ENCODE assay signal across 8 cellular contexts in genomic region chr15:66703540-66703941, GRCh38. TPM values are rescaled to one million over a fixed set of nuclear protein-coding genes. Genes with fewer than 3 reads are reported as not detected.
DNase-seq lines count a peak whose midpoint lies in the region; ATAC-seq and TF ChIP-seq lines count a peak whose summit lies in the region.

No MANE protein-coding gene starts in this region.

- H3K4me3 ChIP-seq in fibroblast of pulmonary artery (replicated peaks; ENCODE audit: low read depth, low read length), result peak overlapping the region; percentile 90
- H3K4me3 ChIP-seq in prostate gland, result peak overlapping the region; percentile 55 to 60

- POLR2A ChIA-PET in activated CD4-positive, alpha-beta T cell treated with anti-CD3 and anti-CD28 coated beads for 36 hours (lab: Charles Lee), result no interaction called here

- H3K9me3 Mint-ChIP-seq in activated CD4-positive, alpha-beta T cell treated with anti-CD3 and anti-CD28 coated beads for 36 hours (ENCODE audit: low read depth), result no peaks in the 10 kb centered on the region
- no peaks in the 10 kb centered on the region for H3K9me3 Mint-ChIP-seq in activated T-helper 17 cell treated with anti-CD3 and anti-CD28 coated beads, Interleukin-2, amount 50 U/mL, for 72 hours

- H3K9me3 ChIP-seq in prostate gland, result no peaks in the 10 kb centered on the region

- no peaks in the 10 kb centered on the region for H3K36me3 ChIP-seq in prostate gland

- CTCF ChIA-PET in activated CD4-positive, alpha-beta T cell treated with anti-CD3 and anti-CD28 coated beads for 36 hours (lab: Charles Lee), result interaction anchor here (0.7 to 1.6 kb wide), 3 partner anchors 10 to 148 kb away, joined by 3 to 7 read pairs (median 4); no protein-coding TSS in a partner anchor

- H3K4me3 Mint-ChIP-seq in activated CD4-positive, alpha-beta T cell treated with anti-CD3 and anti-CD28 coated beads for 36 hours, result no peak overlapping the region
- no peak overlapping the region for H3K4me3 Mint-ChIP-seq in activated T-helper 17 cell treated with anti-CD3 and anti-CD28 coated beads, Interleukin-2, amount 50 U/mL, for 72 hours

- no peaks in the 10 kb centered on the region for H3K36me3 Mint-ChIP-seq in activated CD4-positive, alpha-beta T cell treated with anti-CD3 and anti-CD28 coated beads for 36 hours (ENCODE audit: low read depth)
- H3K36me3 Mint-ChIP-seq in activated T-helper 17 cell treated with anti-CD3 and anti-CD28 coated beads, Interleukin-2, amount 50 U/mL, for 72 hours (ENCODE audit: low read depth), result no peaks in the 10 kb centered on the region

- no peak for TF ChIP-seq POLR2A in prostate gland (IDR thresholded peaks at IDR 0.05)

- TF ChIP-seq CTCF in fibroblast of pulmonary artery (IDR thresholded peaks at IDR 0.05; ENCODE audit: low read length, missing control alignments) (no peak), prostate gland (IDR thresholded peaks at IDR 0.05) (no peak)

- intact Hi-C loops in activated CD4-positive, alpha-beta T cell treated with anti-CD3 and anti-CD28 coated beads for 36 hours (cut with DNase I, micrococcal nuclease), result loop anchor here (5.0 to 10.0 kb wide), 6 partner anchors 89 to 1134 kb away; partner anchors contain the start of genes AAGAB (in 1 of the 2), IQCH (in 1 of the 2), MAP2K1 (in 1 of the 2) and MAP2K5 (in 1 of the 2)
- intact Hi-C loops in prostate gland (cut with DNase I), result loop anchor here (10.0 kb wide), 1 partner anchor 199 kb away; the partner anchor contains the start of genes RPL4 and ZWILCH

- no peak overlapping the region for H3K27ac Mint-ChIP-seq in activated CD4-positive, alpha-beta T cell treated with anti-CD3 and anti-CD28 coated beads for 36 hours
- H3K27ac Mint-ChIP-seq in activated T-helper 17 cell treated with anti-CD3 and anti-CD28 coated beads, Interleukin-2, amount 50 U/mL, for 72 hours, result no peak overlapping the region

- H3K27me3 ChIP-seq in prostate gland (replicated peaks; ENCODE audit: insufficient read depth), result no peaks in the 10 kb centered on the region

- WGBS in prostate gland, result 0% methylated on average over 39 of the region's 59 CpGs

- peak; percentile 37 for DNase-seq in activated CD4-positive, alpha-beta T cell treated with anti-CD3 and anti-CD28 coated beads for 36 hours
- DNase-seq in activated CD4-positive, alpha-beta T cell treated with anti-CD3 and anti-CD28 coated beads for 1 hour, result no peak
- DNase-seq in RPMI7951 (ENCODE audit: low read depth) (peak; percentile 64), fibroblast of pulmonary artery (ENCODE audit: low read depth) (peak; percentile 31), prostate gland (ENCODE audit: low spot score) (peak; percentile 23), hippocampal formation (lab: John Stamatoyannopoulos, UW) (no peak)

- H3K4me1 Mint-ChIP-seq in activated CD4-positive, alpha-beta T cell treated with anti-CD3 and anti-CD28 coated beads for 36 hours, result peaks cover 14% of the 10 kb centered on the region
- no peaks in the 10 kb centered on the region for H3K4me1 Mint-ChIP-seq in activated T-helper 17 cell treated with anti-CD3 and anti-CD28 coated beads, Interleukin-2, amount 50 U/mL, for 72 hours

- H3K4me1 ChIP-seq in prostate gland (replicated peaks), result no peaks in the 10 kb centered on the region

- ATAC-seq in activated CD4-positive, alpha-beta T cell treated with anti-CD3 and anti-CD28 coated beads for 36 hours, result no peak
- ATAC-seq in activated T-helper 17 cell treated with anti-CD3 and anti-CD28 coated beads, Interleukin-2, amount 50 U/mL, for 72 hours (replicated peaks), result no peak
- ATAC-seq in GM21390 (IDR thresholded peaks at IDR 0.05; ENCODE audit: unreplicated experiment), result no peak

- peak overlapping the region; percentile 79 to 82 for H3K27ac ChIP-seq in prostate gland

- H3K27me3 Mint-ChIP-seq in activated CD4-positive, alpha-beta T cell treated with anti-CD3 and anti-CD28 coated beads for 36 hours, result peaks cover 16% of the 10 kb centered on the region
- peaks cover 15% of the 10 kb centered on the region for H3K27me3 Mint-ChIP-seq in activated T-helper 17 cell treated with anti-CD3 and anti-CD28 coated beads, Interleukin-2, amount 50 U/mL, for 72 hours

RNA-seq across cellular contexts. Expression of gene SMAD6, which starts 1.5 kb away (rescaled TPM):
- under 1 TPM; 0.19 to 0.23 TPM for total RNA-seq in activated CD4-positive, alpha-beta T cell treated with anti-CD3 and anti-CD28 coated beads for 36 hours
- total RNA-seq in RPMI7951 (2014; rRNA removed; shearing (Covaris generic)), result 2.0 and 2.7 TPM in 2 replicates
- 10 to 100 TPM; 14.8 to 51.2 TPM for total RNA-seq in prostate gland
- under 1 TPM in 1 of 2 donors, not detected in 1; 0.19 TPM for total RNA-seq in activated T-helper 17 cell treated with anti-CD3 and anti-CD28 coated beads, Interleukin-2, amount 50 U/mL, for 72 hours

Comparison
In these comparisons a context has a peak if more than half of its experiments do, and no peak if none do; other contexts are left out.
1. DNase-seq: peak in activated CD4-positive, alpha-beta T cell treated with anti-CD3 and anti-CD28 coated beads for 36 hours (single experiment), RPMI7951 (single experiment), fibroblast of pulmonary artery (single experiment) and prostate gland (single experiment); none in activated CD4-positive, alpha-beta T cell treated with anti-CD3 and anti-CD28 coated beads for 1 hour (single experiment) and hippocampal formation (0 of 2).